Comparison of ENCODE assay signal across 9 cellular contexts in the genomic region with DNA sequence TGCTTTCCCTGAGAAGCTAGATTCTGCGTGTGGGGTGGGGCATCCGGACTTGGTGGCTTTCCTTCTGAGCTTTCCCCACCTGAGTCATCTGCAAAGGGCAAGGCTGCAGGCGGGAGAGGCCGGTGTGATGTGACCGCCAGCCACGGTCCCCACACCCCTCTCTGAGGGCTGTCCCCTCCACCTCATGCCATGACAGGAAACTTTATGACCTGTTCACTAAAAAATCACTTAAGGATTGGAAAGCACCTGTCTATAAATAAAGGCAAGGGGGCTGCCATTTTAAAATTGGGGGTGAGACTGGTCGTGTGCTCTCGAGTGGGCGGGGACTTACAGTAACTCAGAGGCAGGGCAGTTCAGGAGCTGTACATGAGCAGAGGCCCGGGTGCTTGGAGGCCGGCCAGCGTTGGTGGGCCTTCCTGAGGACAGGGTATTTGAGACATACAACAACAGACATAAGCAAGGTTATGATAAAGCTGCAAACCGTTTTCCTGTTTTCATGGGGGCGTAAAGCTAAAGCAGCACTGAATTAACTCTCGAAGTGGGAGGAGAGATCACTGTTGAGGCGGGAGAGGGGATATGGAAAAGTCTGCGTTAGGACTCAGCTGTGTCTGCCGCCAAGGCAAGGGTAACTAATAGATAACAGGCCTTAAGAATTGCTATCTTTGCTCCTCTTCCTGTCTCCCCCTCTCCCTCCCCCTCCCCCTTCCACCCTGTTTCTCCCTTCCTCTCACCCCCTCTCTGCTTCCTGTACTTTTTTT. TPM values are rescaled to one million over a fixed set of nuclear protein-coding genes. Genes with fewer than 3 reads are reported as not detected.
DNase-seq lines count a peak whose midpoint lies in the region; ATAC-seq and TF ChIP-seq lines count a peak whose summit lies in the region.
"Had no signal": no experiment of that assay in that cellular context is flagged by ENCODE, and none has a peak within 500 bp of the region (broad histone marks: within the 10 kb centered on the region; RNA-seq: fewer than 3 reads in every experiment).

No MANE protein-coding gene starts in this region.

- no peaks in the 10 kb centered on the region for H3K9me3 ChIP-seq in CD8-positive, alpha-beta T cell (ENCODE audit: low read length)
- H3K9me3 ChIP-seq in fibroblast of lung (ENCODE audit: control insufficient read depth, insufficient read depth, low read depth, low read length), result no peaks in the 10 kb centered on the region
- no peaks in the 10 kb centered on the region for H3K9me3 ChIP-seq in gastrocnemius medialis
- H3K9me3 ChIP-seq: psoas muscle had no signal

- H3K4me1 ChIP-seq in CD8-positive, alpha-beta T cell (ENCODE audit: insufficient read depth, low read length), result peaks cover 82% of the 10 kb centered on the region
- H3K4me1 ChIP-seq in fibroblast of lung (ENCODE audit: control insufficient read depth, extremely low read depth, insufficient read depth, low read length), result peaks cover 14% of the 10 kb centered on the region
- H3K4me1 ChIP-seq in gastrocnemius medialis, result peaks cover 6 to 19% of the 10 kb centered on the region in 2 donors

- H3K4me2 ChIP-seq in fibroblast of lung (ENCODE audit: extremely low read depth, insufficient read depth, low read length), result no peak overlapping the region

- peak overlapping the region; percentile 85 for H2AFZ ChIP-seq in fibroblast of lung (ENCODE audit: low read length)

- no peaks in the 10 kb centered on the region for H3K36me3 Mint-ChIP-seq in CD8-positive, alpha-beta T cell

- DNase-seq in CD8-positive, alpha-beta T cell, result peak in 6 of 7 experiments; percentile 52 to 82 (median 74)
- DNase-seq in LoVo (ENCODE audit: low spot score), result peak; percentile 67
- DNase-seq in activated CD8-positive, alpha-beta memory T cell treated with anti-CD3 and anti-CD28 coated beads, Interleukin-2, amount 50 U/mL, for 4 hours, result peak; percentile 78
- DNase-seq in fibroblast of lung (ENCODE audit: low read depth in 2 of 2), result peak; percentile 70 to 84
- no peak for DNase-seq in gastrocnemius medialis
- no peak for DNase-seq in T1000 (lab: John Stamatoyannopoulos, UW)
- DNase-seq in cerebellar nuclear complex (lab: John Stamatoyannopoulos, UW), result no peak
- DNase-seq: psoas muscle had no signal

- H3K9ac ChIP-seq in fibroblast of lung (ENCODE audit: insufficient read depth, low read length), result no peak overlapping the region

- no peaks in the 10 kb centered on the region for H3K9me3 Mint-ChIP-seq in CD8-positive, alpha-beta T cell

- peak overlapping the region; percentile 19 for H3K4me3 ChIP-seq in CD8-positive, alpha-beta T cell (ENCODE audit: low read depth, low read length)
- H3K4me3 ChIP-seq in fibroblast of lung (replicated peaks in 1 of 4; ENCODE audit: control extremely low read depth in 1 of 4, insufficient read depth in 1 of 4, low read depth in 3 of 4, low read length in 4 of 4) (no peak overlapping the region), gastrocnemius medialis (peak overlapping the region in 1 of 4 donors; percentile 40)

- no peaks in the 10 kb centered on the region for H3K36me3 ChIP-seq in CD8-positive, alpha-beta T cell (ENCODE audit: insufficient read depth, low read length)
- H3K36me3 ChIP-seq in fibroblast of lung (ENCODE audit: control insufficient read depth, insufficient read depth, low read length) (no peaks in the 10 kb centered on the region), gastrocnemius medialis (no peaks in the 10 kb centered on the region)

- POLR2A ChIA-PET in CD8-positive, alpha-beta T cell (lab: Charles Lee), result interaction anchor here (0.6 to 2.5 kb wide), 13 partner anchors 8 to 132 kb away, joined by 3 to 12 read pairs (median 6); a partner anchor contains a TSS

- no peak for TF ChIP-seq CTCF in CD8-positive, alpha-beta T cell (IDR thresholded peaks at IDR 0.05)
- no peak for TF ChIP-seq CTCF in fibroblast of lung (conservative IDR thresholded peaks at IDR 0.05 in 1 of 2, IDR thresholded peaks at IDR 0.05 in 1 of 2; ENCODE audit: low read depth in 1 of 2, low read length in 2 of 2)
- TF ChIP-seq CTCF in gastrocnemius medialis (IDR thresholded peaks at IDR 0.05 in 4 of 5, conservative IDR thresholded peaks at IDR 0.05 in 1 of 5), result no peak

- in situ Hi-C loops in gastrocnemius medialis (cut with MboI; ENCODE audit: low sequenced_read_pairs in 4 of 4), result no loop called here

- no peaks in the 10 kb centered on the region for H3K27me3 Mint-ChIP-seq in CD8-positive, alpha-beta T cell (ENCODE audit: low read depth)

- H3K79me2 ChIP-seq in fibroblast of lung (ENCODE audit: control insufficient read depth, insufficient read depth, low read length), result no peaks in the 10 kb centered on the region

- H3K27ac Mint-ChIP-seq in CD8-positive, alpha-beta T cell, result peak overlapping the region; percentile 99

- peak overlapping the region; percentile 77 for H3K4me3 Mint-ChIP-seq in CD8-positive, alpha-beta T cell

- peak; percentile 34 for ATAC-seq in CD8-positive, alpha-beta T cell
- ATAC-seq in GM21528 (IDR thresholded peaks at IDR 0.05; ENCODE audit: low FRiP score, unreplicated experiment) (peak; percentile 53), gastrocnemius medialis (no peak)

- peaks cover 86% of the 10 kb centered on the region for H3K4me1 Mint-ChIP-seq in CD8-positive, alpha-beta T cell (ENCODE audit: low read depth)

- H3K27ac ChIP-seq in CD8-positive, alpha-beta T cell (ENCODE audit: low read depth, low read length), result peak overlapping the region; percentile 65
- H3K27ac ChIP-seq in fibroblast of lung (ENCODE audit: insufficient read depth, low read length) (peak overlapping the region; percentile 39), gastrocnemius medialis (peak overlapping the region in 3 of 4 donors; percentile 57 to 68 (median 64))

- CTCF ChIA-PET in CD8-positive, alpha-beta T cell (lab: Charles Lee), result interaction anchor here (0.6 to 5.1 kb wide), 12 partner anchors 9 to 131 kb away, joined by 3 to 41 read pairs (median 6); no protein-coding TSS in a partner anchor

- no peak for TF ChIP-seq POLR2A in gastrocnemius medialis (IDR thresholded peaks at IDR 0.05)

- no peaks in the 10 kb centered on the region for H3K27me3 ChIP-seq in CD8-positive, alpha-beta T cell (ENCODE audit: insufficient read depth, low read length)
- H3K27me3 ChIP-seq in fibroblast of lung (ENCODE audit: control insufficient read depth, insufficient read depth, low read length) (no peaks in the 10 kb centered on the region), gastrocnemius medialis (no peaks in the 10 kb centered on the region)

- no peaks in the 10 kb centered on the region for H4K20me1 ChIP-seq in fibroblast of lung (ENCODE audit: control insufficient read depth, extremely low read depth, insufficient read depth, low read length)

- intact Hi-C loops in CD8-positive, alpha-beta T cell (cut with DNase I, micrococcal nuclease), result loop anchor here (2.0 to 5.0 kb wide), 4 partner anchors 19 to 79 kb away; no protein-coding TSS in a partner anchor
- intact Hi-C loops in gastrocnemius medialis (cut with DNase I; ENCODE audit: low total_unique reads), result no loop called here

RNA-seq across cellular contexts. Expression of a gene that starts 16.1 kb away (rescaled TPM):
- 10 to 100 TPM; 48.8 to 50.7 TPM for total RNA-seq in CD8-positive, alpha-beta T cell
- 19.3 TPM in 2 replicates for total RNA-seq in fibroblast of lung
- 35.2 and 39.5 TPM in 2 replicates for polyA plus RNA-seq in fibroblast of lung
- 26.0 and 28.0 TPM in 2 replicates for polyA plus RNA-seq in fibroblast of lung (2012)
- polyA minus RNA-seq in fibroblast of lung (ENCODE audit: low replicate concordance), result 2.7 and 3.7 TPM in 2 replicates
- 10 to 100 TPM; 14.0 to 29.9 (median 24.9) TPM for total RNA-seq in gastrocnemius medialis

RNA-seq across cellular contexts. Expression of a gene that starts 45.4 kb away (rescaled TPM):
- total RNA-seq in CD8-positive, alpha-beta T cell, result 10 to 100 TPM; 36.0 to 39.1 TPM
- 2.6 and 4.3 TPM in 2 replicates for total RNA-seq in fibroblast of lung
- polyA plus RNA-seq in fibroblast of lung, result 6.2 and 6.4 TPM in 2 replicates
- polyA plus RNA-seq in fibroblast of lung (2012), result 2.7 and 3.0 TPM in 2 replicates
- polyA minus RNA-seq in fibroblast of lung (ENCODE audit: low replicate concordance), result 1.3 and 3.8 TPM in 2 replicates
- total RNA-seq in gastrocnemius medialis, result 1 to 10 TPM; 1.0 to 2.1 (median 1.6) TPM

Comparison
In these comparisons a context has a peak if more than half of its experiments do, and no peak if none do; other contexts are left out.
1. ATAC-seq: peak in CD8-positive, alpha-beta T cell (single experiment) and GM21528 (single experiment); none in gastrocnemius medialis (0 of 2).
2. DNase-seq: peak in CD8-positive, alpha-beta T cell (6 of 7), LoVo (single experiment), activated CD8-positive, alpha-beta memory T cell treated with anti-CD3 and anti-CD28 coated beads, Interleukin-2, amount 50 U/mL, for 4 hours (single experiment) and fibroblast of lung (2 of 2); none in gastrocnemius medialis (0 of 2), T1000 (single experiment) and cerebellar nuclear complex (0 of 2).
3. Peak in every context shown above with its lines, with median percentiles within 50 percentile points of each other: H3K27ac ChIP-seq.